Comparison of ENCODE assay signal across 1 cellular context in the genomic region with DNA sequence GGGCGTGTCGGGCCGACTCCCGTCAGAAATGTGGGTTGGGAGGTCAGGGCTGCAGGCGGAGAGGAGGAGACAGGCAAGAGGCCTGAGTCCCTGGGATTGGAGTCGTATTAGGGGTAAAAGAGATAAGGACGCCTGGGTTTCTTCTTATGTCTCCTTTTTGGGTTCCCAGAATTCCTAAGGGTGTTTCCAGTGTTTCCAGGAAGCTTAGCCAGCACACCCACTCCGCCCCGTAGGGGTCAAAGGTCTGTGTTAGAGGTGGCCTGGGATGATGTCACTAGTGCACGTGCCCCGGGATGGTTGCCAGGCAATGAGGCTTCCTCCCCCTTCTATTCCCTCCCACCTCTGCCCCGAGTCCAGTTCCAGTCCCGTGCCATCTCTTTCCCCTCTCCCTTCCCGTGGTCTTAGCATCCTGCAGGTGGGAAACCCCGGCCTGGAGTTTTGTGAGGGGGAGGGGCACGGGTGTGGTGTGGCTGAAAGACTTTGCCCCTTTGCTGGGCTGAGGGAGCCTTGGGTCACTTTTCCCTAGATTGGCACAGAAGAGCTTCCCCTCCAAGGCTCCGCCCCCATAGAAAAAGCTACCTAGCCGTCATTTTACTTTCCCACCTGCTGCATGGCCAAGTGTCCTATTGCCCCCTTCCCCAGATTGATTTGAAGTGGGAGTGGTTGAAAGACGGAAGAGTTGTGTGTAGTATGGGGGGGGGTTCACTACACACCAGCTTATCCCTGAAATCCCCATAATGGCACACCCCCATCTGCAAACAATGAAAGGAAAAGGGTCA.
A peak's percentile ranks its signal among the peaks of the same experiment; 100 is the strongest.
TF ChIP-seq lines count a peak whose summit lies in the region.

No MANE protein-coding gene starts in this region.

TF ChIP-seq in K562, 482 proteins besides CTCF, POLR2A, EP300 and RAD21 (continued from another document and continues in another):
- TF ChIP-seq, protein P1, sequence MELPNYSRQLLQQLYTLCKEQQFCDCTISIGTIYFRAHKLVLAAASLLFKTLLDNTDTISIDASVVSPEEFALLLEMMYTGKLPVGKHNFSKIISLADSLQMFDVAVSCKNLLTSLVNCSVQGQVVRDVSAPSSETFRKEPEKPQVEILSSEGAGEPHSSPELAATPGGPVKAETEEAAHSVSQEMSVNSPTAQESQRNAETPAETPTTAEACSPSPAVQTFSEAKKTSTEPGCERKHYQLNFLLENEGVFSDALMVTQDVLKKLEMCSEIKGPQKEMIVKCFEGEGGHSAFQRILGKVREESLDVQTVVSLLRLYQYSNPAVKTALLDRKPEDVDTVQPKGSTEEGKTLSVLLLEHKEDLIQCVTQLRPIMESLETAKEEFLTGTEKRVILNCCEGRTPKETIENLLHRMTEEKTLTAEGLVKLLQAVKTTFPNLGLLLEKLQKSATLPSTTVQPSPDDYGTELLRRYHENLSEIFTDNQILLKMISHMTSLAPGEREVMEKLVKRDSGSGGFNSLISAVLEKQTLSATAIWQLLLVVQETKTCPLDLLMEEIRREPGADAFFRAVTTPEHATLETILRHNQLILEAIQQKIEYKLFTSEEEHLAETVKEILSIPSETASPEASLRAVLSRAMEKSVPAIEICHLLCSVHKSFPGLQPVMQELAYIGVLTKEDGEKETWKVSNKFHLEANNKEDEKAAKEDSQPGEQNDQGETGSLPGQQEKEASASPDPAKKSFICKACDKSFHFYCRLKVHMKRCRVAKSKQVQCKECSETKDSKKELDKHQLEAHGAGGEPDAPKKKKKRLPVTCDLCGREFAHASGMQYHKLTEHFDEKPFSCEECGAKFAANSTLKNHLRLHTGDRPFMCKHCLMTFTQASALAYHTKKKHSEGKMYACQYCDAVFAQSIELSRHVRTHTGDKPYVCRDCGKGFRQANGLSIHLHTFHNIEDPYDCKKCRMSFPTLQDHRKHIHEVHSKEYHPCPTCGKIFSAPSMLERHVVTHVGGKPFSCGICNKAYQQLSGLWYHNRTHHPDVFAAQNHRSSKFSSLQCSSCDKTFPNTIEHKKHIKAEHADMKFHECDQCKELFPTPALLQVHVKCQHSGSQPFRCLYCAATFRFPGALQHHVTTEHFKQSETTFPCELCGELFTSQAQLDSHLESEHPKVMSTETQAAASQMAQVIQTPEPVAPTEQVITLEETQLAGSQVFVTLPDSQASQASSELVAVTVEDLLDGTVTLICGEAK (IDR thresholded peaks at IDR 0.05) = peak; percentile 55
- TF ChIP-seq, protein P1 (CRISPR knock-in tag; IDR thresholded peaks at IDR 0.05) = no peak
- TF ChIP-seq ZKSCAN1 (IDR thresholded peaks at IDR 0.05; ENCODE audit: low read depth, low read length) (0 out of 2 replicates have a peak, but pooled peaks have one; percentile 15), RBM17 (IDR thresholded peaks at IDR 0.05; ENCODE audit: borderline replicate concordance, low read depth, low read length) (no peak), HMGN3 (IDR thresholded peaks at IDR 0.05; ENCODE audit: borderline replicate concordance, extremely low read depth, insufficient read length, low read depth, low read length) (peak; percentile 45), ZNF766 (CRISPR knock-in tag; conservative IDR thresholded peaks at IDR 0.05) (no peak), TBP (optimal IDR thresholded peaks at IDR 0.05; ENCODE audit: low read depth, low read length) (no peak), KHSRP (IDR thresholded peaks at IDR 0.05) (no peak), CHD4 (IDR thresholded peaks at IDR 0.05; ENCODE audit: insufficient read depth, insufficient replicate concordance, low read depth, low read length, poor library complexity, severe bottlenecking) (no peak), EP400 (IDR thresholded peaks at IDR 0.05) (peak; percentile 80), ZNF146 (CRISPR knock-in tag; IDR thresholded peaks at IDR 0.05; ENCODE audit: unreplicated experiment) (no peak), XRCC5 (IDR thresholded peaks at IDR 0.05; ENCODE audit: low read depth, low read length) (peak; percentile 97; the same call in 1 of the 2 replicates), NONO (IDR thresholded peaks at IDR 0.05; ENCODE audit: low read depth in 2 of 2, low read length in 1 of 2) (peak in 1 of 2 experiments; percentile 52; a peak in 1 of 4 replicates), RBM39 (optimal IDR thresholded peaks at IDR 0.05; ENCODE audit: low read depth, low read length) (peak; percentile 51), CC2D1A (IDR thresholded peaks at IDR 0.05) (no peak), HNRNPK (IDR thresholded peaks at IDR 0.05; ENCODE audit: low read depth, low read length, poor library complexity, severe bottlenecking) (no peak), MTF1 (CRISPR knock-in tag; IDR thresholded peaks at IDR 0.05; ENCODE audit: borderline replicate concordance) (no peak), CGGBP1 (CRISPR knock-in tag; IDR thresholded peaks at IDR 0.05) (no peak)
- TF ChIP-seq, protein P2, sequence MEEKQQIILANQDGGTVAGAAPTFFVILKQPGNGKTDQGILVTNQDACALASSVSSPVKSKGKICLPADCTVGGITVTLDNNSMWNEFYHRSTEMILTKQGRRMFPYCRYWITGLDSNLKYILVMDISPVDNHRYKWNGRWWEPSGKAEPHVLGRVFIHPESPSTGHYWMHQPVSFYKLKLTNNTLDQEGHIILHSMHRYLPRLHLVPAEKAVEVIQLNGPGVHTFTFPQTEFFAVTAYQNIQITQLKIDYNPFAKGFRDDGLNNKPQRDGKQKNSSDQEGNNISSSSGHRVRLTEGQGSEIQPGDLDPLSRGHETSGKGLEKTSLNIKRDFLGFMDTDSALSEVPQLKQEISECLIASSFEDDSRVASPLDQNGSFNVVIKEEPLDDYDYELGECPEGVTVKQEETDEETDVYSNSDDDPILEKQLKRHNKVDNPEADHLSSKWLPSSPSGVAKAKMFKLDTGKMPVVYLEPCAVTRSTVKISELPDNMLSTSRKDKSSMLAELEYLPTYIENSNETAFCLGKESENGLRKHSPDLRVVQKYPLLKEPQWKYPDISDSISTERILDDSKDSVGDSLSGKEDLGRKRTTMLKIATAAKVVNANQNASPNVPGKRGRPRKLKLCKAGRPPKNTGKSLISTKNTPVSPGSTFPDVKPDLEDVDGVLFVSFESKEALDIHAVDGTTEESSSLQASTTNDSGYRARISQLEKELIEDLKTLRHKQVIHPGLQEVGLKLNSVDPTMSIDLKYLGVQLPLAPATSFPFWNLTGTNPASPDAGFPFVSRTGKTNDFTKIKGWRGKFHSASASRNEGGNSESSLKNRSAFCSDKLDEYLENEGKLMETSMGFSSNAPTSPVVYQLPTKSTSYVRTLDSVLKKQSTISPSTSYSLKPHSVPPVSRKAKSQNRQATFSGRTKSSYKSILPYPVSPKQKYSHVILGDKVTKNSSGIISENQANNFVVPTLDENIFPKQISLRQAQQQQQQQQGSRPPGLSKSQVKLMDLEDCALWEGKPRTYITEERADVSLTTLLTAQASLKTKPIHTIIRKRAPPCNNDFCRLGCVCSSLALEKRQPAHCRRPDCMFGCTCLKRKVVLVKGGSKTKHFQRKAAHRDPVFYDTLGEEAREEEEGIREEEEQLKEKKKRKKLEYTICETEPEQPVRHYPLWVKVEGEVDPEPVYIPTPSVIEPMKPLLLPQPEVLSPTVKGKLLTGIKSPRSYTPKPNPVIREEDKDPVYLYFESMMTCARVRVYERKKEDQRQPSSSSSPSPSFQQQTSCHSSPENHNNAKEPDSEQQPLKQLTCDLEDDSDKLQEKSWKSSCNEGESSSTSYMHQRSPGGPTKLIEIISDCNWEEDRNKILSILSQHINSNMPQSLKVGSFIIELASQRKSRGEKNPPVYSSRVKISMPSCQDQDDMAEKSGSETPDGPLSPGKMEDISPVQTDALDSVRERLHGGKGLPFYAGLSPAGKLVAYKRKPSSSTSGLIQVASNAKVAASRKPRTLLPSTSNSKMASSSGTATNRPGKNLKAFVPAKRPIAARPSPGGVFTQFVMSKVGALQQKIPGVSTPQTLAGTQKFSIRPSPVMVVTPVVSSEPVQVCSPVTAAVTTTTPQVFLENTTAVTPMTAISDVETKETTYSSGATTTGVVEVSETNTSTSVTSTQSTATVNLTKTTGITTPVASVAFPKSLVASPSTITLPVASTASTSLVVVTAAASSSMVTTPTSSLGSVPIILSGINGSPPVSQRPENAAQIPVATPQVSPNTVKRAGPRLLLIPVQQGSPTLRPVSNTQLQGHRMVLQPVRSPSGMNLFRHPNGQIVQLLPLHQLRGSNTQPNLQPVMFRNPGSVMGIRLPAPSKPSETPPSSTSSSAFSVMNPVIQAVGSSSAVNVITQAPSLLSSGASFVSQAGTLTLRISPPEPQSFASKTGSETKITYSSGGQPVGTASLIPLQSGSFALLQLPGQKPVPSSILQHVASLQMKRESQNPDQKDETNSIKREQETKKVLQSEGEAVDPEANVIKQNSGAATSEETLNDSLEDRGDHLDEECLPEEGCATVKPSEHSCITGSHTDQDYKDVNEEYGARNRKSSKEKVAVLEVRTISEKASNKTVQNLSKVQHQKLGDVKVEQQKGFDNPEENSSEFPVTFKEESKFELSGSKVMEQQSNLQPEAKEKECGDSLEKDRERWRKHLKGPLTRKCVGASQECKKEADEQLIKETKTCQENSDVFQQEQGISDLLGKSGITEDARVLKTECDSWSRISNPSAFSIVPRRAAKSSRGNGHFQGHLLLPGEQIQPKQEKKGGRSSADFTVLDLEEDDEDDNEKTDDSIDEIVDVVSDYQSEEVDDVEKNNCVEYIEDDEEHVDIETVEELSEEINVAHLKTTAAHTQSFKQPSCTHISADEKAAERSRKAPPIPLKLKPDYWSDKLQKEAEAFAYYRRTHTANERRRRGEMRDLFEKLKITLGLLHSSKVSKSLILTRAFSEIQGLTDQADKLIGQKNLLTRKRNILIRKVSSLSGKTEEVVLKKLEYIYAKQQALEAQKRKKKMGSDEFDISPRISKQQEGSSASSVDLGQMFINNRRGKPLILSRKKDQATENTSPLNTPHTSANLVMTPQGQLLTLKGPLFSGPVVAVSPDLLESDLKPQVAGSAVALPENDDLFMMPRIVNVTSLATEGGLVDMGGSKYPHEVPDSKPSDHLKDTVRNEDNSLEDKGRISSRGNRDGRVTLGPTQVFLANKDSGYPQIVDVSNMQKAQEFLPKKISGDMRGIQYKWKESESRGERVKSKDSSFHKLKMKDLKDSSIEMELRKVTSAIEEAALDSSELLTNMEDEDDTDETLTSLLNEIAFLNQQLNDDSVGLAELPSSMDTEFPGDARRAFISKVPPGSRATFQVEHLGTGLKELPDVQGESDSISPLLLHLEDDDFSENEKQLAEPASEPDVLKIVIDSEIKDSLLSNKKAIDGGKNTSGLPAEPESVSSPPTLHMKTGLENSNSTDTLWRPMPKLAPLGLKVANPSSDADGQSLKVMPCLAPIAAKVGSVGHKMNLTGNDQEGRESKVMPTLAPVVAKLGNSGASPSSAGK (IDR thresholded peaks at IDR 0.05) = no peak; the same call in 1 of the 2 replicates
- TF ChIP-seq, protein P3, sequence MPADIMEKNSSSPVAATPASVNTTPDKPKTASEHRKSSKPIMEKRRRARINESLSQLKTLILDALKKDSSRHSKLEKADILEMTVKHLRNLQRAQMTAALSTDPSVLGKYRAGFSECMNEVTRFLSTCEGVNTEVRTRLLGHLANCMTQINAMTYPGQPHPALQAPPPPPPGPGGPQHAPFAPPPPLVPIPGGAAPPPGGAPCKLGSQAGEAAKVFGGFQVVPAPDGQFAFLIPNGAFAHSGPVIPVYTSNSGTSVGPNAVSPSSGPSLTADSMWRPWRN (IDR thresholded peaks at IDR 0.05; ENCODE audit: low read depth) = peak; percentile 84
- TF ChIP-seq, protein P4, sequence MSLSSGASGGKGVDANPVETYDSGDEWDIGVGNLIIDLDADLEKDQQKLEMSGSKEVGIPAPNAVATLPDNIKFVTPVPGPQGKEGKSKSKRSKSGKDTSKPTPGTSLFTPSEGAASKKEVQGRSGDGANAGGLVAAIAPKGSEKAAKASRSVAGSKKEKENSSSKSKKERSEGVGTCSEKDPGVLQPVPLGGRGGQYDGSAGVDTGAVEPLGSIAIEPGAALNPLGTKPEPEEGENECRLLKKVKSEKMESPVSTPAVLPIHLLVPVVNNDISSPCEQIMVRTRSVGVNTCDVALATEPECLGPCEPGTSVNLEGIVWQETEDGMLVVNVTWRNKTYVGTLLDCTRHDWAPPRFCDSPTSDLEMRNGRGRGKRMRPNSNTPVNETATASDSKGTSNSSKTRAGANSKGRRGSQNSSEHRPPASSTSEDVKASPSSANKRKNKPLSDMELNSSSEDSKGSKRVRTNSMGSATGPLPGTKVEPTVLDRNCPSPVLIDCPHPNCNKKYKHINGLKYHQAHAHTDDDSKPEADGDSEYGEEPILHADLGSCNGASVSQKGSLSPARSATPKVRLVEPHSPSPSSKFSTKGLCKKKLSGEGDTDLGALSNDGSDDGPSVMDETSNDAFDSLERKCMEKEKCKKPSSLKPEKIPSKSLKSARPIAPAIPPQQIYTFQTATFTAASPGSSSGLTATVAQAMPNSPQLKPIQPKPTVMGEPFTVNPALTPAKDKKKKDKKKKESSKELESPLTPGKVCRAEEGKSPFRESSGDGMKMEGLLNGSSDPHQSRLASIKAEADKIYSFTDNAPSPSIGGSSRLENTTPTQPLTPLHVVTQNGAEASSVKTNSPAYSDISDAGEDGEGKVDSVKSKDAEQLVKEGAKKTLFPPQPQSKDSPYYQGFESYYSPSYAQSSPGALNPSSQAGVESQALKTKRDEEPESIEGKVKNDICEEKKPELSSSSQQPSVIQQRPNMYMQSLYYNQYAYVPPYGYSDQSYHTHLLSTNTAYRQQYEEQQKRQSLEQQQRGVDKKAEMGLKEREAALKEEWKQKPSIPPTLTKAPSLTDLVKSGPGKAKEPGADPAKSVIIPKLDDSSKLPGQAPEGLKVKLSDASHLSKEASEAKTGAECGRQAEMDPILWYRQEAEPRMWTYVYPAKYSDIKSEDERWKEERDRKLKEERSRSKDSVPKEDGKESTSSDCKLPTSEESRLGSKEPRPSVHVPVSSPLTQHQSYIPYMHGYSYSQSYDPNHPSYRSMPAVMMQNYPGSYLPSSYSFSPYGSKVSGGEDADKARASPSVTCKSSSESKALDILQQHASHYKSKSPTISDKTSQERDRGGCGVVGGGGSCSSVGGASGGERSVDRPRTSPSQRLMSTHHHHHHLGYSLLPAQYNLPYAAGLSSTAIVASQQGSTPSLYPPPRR (CRISPR knock-in tag; IDR thresholded peaks at IDR 0.05; ENCODE audit: borderline replicate concordance) = no peak
